In genomic region chr12:106956048-106956935, GRCh38 we compare ENCODE assay signal across 8 cellular contexts. TPM values are rescaled to one million over a fixed set of nuclear protein-coding genes. Genes with fewer than 3 reads are reported as not detected.
DNase-seq lines count a peak whose midpoint lies in the region; ATAC-seq and TF ChIP-seq lines count a peak whose summit lies in the region.

No MANE protein-coding gene starts in this region.

- ATAC-seq in HG03025 (IDR thresholded peaks at IDR 0.05; ENCODE audit: low FRiP score, unreplicated experiment) (peak; percentile 27), left lung (peak; percentile 56)

- DNase-seq in SIG-M5 treated with dmso at 0.1 percent for 504 hours (lab: John Stamatoyannopoulos, UW; ENCODE audit: unreplicated experiment), result peak; percentile 26
- DNase-seq in SIG-M5 (lab: John Stamatoyannopoulos, UW), result no peak
- DNase-seq in NCI-H226, result peak; percentile 77
- DNase-seq in activated CD4-positive, alpha-beta T cell treated with anti-CD3 and anti-CD28 coated beads for 48 hours, result peak; percentile 66
- DNase-seq in dedifferentiated amniotic fluid mesenchymal stem cell (ENCODE audit: extremely low spot score), result peak; percentile 88
- DNase-seq in left lung, result peak; percentile 76 to 87
- DNase-seq in stimulated activated CD4-positive, alpha-beta T cell treated with anti-CD3 and anti-CD28 coated beads, Interleukin-1b, Interleukin-23, amount 100 ng/mL, for 48 hours, result peak; percentile 46

- H3K27me3 ChIP-seq in left lung, result peaks cover 0 to 11% of the 10 kb centered on the region in 2 donors

- H3K9me3 ChIP-seq in left lung, result no peaks in the 10 kb centered on the region

- TF ChIP-seq CTCF in left lung (IDR thresholded peaks at IDR 0.05), result no peak

- H3K27ac ChIP-seq in left lung, result peak overlapping the region; percentile 91 to 98

- peak overlapping the region; percentile 81 to 88 for H3K4me3 ChIP-seq in left lung

- intact Hi-C loops in left lung (cut with DNase I), result no loop called here

- H3K4me1 ChIP-seq in left lung, result peaks cover 11 to 15% of the 10 kb centered on the region in 2 donors

- H3K36me3 ChIP-seq in left lung, result no peaks in the 10 kb centered on the region

RNA-seq across cellular contexts. Expression of gene TMEM263, which starts 0.6 kb away (rescaled TPM):
- total RNA-seq in left lung, result 10 to 100 TPM; 42.7 to 59.3 TPM

RNA-seq across cellular contexts. Expression of gene MTERF2, which starts 30.7 kb away (rescaled TPM):
- 10 to 100 TPM; 10.8 to 11.0 TPM for total RNA-seq in left lung
